Comparison of ENCODE assay signal across 8 cellular contexts in the genomic region with DNA sequence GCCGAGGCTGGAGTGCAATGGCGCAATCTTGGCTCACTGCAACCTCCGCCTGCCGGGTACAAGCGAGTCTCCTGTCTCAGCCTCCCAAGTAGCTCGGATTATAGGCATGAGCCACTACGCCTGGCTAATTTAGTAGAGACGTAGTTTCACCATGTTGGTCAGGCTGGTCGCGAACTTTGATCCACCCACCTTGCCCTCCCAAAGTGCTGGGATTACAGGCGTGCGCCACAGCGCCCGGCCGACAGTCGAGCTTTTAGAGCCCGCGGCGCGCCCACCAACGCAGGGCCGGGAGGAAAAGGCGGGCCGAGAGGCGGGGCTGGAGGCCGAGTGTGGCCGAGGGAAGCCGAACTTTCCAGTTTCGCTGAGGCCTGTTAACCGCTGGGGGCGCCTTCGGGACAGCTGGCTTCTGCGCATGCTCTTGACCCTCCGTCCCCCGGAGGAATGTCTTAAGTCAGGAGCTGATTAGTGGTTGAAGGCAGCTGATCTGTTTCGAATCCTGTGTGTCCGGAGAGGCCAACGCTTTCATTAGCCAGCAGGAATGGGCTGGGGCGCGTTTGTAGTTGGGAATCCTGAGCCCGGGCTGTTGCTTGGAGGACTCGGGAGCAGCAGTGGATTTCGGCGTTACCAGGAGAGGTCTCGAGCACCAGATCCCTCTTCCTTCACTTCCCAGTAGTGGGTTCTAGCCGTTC. TPM values are rescaled to one million over a fixed set of nuclear protein-coding genes. Genes with fewer than 3 reads are reported as not detected.
A peak's percentile ranks its signal among the peaks of the same experiment; 100 is the strongest.
DNase-seq lines count a peak whose midpoint lies in the region; ATAC-seq, FAIRE-seq and TF ChIP-seq lines count a peak whose summit lies in the region.

No MANE protein-coding gene starts in this region.

- no peaks in the 10 kb centered on the region for H4K20me1 ChIP-seq in keratinocyte (ENCODE audit: control insufficient read depth, extremely low read depth, insufficient read depth, low read length)

- FAIRE-seq in keratinocyte (lab: Jason Lieb, UNC) = no peak

- TF ChIP-seq CTCF in keratinocyte (optimal IDR thresholded peaks at IDR 0.05 in 1 of 3, IDR thresholded peaks at IDR 0.05 in 1 of 3, conservative IDR thresholded peaks at IDR 0.05 in 1 of 3; ENCODE audit: extremely low read depth in 1 of 3, insufficient read depth in 2 of 3, low read length in 3 of 3) = peak; percentile 91 to 96 (median 94)

- DNase-seq in AML-193 (lab: John Stamatoyannopoulos, UW) = peak; percentile 94 to 96
- peak; percentile 91 for DNase-seq in NCI-H446 treated with DMSO at 0.1 percent for 48 hours (lab: John Stamatoyannopoulos, UW)
- peak; percentile 90 for DNase-seq in activated CD4-positive, CD25-positive, alpha-beta regulatory T cell treated with anti-CD3 and anti-CD28 coated beads, Interleukin-2, amount 50 U/mL, for 72 hours
- DNase-seq in cerebellum (ENCODE audit: low spot score) = peak; percentile 96
- no peak for DNase-seq in keratinocyte (ENCODE audit: low read depth, low spot score)
- DNase-seq in stimulated activated CD4-positive, alpha-beta T cell treated with anti-CD3 and anti-CD28 coated beads, Interleukin-12 subunit alpha, Interleukin-12 subunit beta, amount 100 ng/mL, for 48 hours (ENCODE audit: low read depth in 2 of 3, low spot score in 1 of 3) = peak; percentile 87 to 91 (median 90)

- H3K27ac ChIP-seq in keratinocyte (ENCODE audit: control insufficient read depth, insufficient read depth, low read length) = peak overlapping the region; percentile 97

- peak overlapping the region; percentile 99 for H2AFZ ChIP-seq in keratinocyte (ENCODE audit: control insufficient read depth, low read length)

- peak overlapping the region; percentile 33 to 79 (median 75) for H3K4me3 ChIP-seq in keratinocyte (ENCODE audit: control insufficient read depth in 2 of 3, extremely low read depth in 1 of 3, insufficient read depth in 2 of 3, low read depth in 1 of 3, low read length in 3 of 3)

- no peaks in the 10 kb centered on the region for H3K79me2 ChIP-seq in keratinocyte (ENCODE audit: control insufficient read depth, insufficient read depth, low read length)

- dilution Hi-C loops in keratinocyte (cut with MboI; ENCODE audit: extremely low pct_ligation_motif_present, low sequenced_read_pairs) = no loop called here

- no peaks in the 10 kb centered on the region for H3K36me3 ChIP-seq in keratinocyte (ENCODE audit: control insufficient read depth in 2 of 2, extremely low read depth in 1 of 2, insufficient read depth in 2 of 2, low read length in 2 of 2)

- ATAC-seq in GM19035 (IDR thresholded peaks at IDR 0.05; ENCODE audit: unreplicated experiment) (peak; percentile 92), HG03354 (IDR thresholded peaks at IDR 0.05; ENCODE audit: poor library complexity, severe bottlenecking, unreplicated experiment) (peak; percentile 94)

- H3K27me3 ChIP-seq in keratinocyte (ENCODE audit: control insufficient read depth, extremely low read depth, insufficient read depth, low read length) = no peaks in the 10 kb centered on the region

- peak overlapping the region; percentile 93 for H3K9ac ChIP-seq in keratinocyte (ENCODE audit: control insufficient read depth, extremely low read depth, insufficient read depth, low read length)

- H3K9me1 ChIP-seq in keratinocyte (ENCODE audit: control insufficient read depth, extremely low read depth, insufficient read depth, low read length) = no peaks in the 10 kb centered on the region

- no peaks in the 10 kb centered on the region for H3K9me3 ChIP-seq in keratinocyte (ENCODE audit: control insufficient read depth, low read depth, low read length)

- H3K4me1 ChIP-seq in keratinocyte (ENCODE audit: control insufficient read depth, extremely low read depth, insufficient read depth, low read length) = peaks cover 19% of the 10 kb centered on the region

- H3K4me2 ChIP-seq in keratinocyte (ENCODE audit: control insufficient read depth, extremely low read depth, insufficient read depth, low read depth, low read length) = peak overlapping the region; percentile 97

RNA-seq across cellular contexts. Expression of gene RPLP1, which starts 10.0 kb away (rescaled TPM):
- total RNA-seq in cerebellum = 45.1 TPM
- polyA plus RNA-seq in keratinocyte = 755 to 1,540 TPM (median 871 TPM) in 3 replicates
- 595 TPM for polyA plus RNA-seq in keratinocyte (2011; ENCODE audit: low read depth)
- 677 and 1,303 TPM in 2 replicates for polyA plus RNA-seq in keratinocyte (2011; cell fraction: cytosol; rRNA removed)
- 236 and 257 TPM in 2 replicates for polyA plus RNA-seq in keratinocyte (2011; cell fraction: nucleus; rRNA removed)
- polyA plus RNA-seq in keratinocyte (2012; ENCODE audit: low replicate concordance) = 2,151 and 2,215 TPM in 2 replicates
- 397 to 557 TPM (median 450 TPM) in 3 replicates for polyA minus RNA-seq in keratinocyte
- 4,077 TPM for polyA minus RNA-seq in keratinocyte (2011; cell fraction: cytosol; rRNA and poly(A)+ RNA removed)
- 159 and 165 TPM in 2 replicates for polyA minus RNA-seq in keratinocyte (2011; cell fraction: nucleus; rRNA and poly(A)+ RNA removed)

RNA-seq across cellular contexts. Expression of gene KIF23, which starts 48.5 kb away (rescaled TPM):
- total RNA-seq in cerebellum = 14.9 TPM
- polyA plus RNA-seq in keratinocyte = 8.3 to 28.8 TPM (median 28.2 TPM) in 3 replicates
- polyA plus RNA-seq in keratinocyte (2011; ENCODE audit: low read depth) = 4.1 TPM
- polyA plus RNA-seq in keratinocyte (2011; cell fraction: cytosol; rRNA removed) = 8.5 and 9.4 TPM in 2 replicates
- 19.7 and 27.7 TPM in 2 replicates for polyA plus RNA-seq in keratinocyte (2011; cell fraction: nucleus; rRNA removed)
- polyA plus RNA-seq in keratinocyte (2012; ENCODE audit: low replicate concordance) = 1.4 and 20.5 TPM in 2 replicates
- 3.5 to 29.8 TPM (median 12.2 TPM) in 3 replicates for polyA minus RNA-seq in keratinocyte
- polyA minus RNA-seq in keratinocyte (2011; cell fraction: cytosol; rRNA and poly(A)+ RNA removed) = 4.8 TPM
- polyA minus RNA-seq in keratinocyte (2011; cell fraction: nucleus; rRNA and poly(A)+ RNA removed) = 5.2 and 13.7 TPM in 2 replicates
